Comparison of ENCODE assay signal across 13 cellular contexts in the genomic region with DNA sequence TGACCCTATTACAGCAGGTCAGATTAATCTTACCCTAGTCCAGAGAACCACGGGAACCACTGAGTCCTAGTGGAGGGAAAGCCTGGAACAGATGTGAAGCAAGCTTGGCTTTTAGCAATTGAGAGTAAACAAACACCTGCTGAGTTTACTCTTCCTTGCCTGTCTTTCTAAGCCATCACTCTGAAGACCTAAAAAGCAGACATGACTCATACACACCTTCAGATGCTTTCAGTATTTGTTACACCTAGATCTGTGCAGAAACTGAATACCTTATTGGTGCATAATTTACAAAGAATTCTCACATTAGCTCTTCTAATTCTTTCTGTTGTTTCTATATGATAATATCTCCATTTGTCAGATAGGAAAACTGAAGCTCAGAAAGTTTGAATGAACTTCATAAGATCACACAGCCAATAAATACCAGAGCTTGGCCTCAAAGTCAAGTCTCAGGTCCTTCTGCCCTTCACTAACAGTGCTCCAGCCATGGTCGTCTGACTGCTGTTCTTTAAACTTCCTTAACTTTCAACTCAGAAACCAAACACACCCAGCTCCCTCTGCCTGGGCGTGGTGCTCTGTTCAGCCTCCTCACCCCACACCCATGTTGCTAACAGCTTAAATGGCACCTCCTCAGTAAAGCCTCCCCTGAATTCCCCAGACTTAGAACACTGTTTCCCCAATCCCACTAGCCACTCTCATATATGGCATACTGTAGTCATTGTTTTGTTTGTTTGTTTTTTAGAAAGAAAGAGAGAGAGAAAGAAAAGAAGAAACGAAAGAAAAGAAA. TPM values are rescaled to one million over a fixed set of nuclear protein-coding genes. Genes with fewer than 3 reads are reported as not detected.
DNase-seq lines count a peak whose midpoint lies in the region; ATAC-seq and TF ChIP-seq lines count a peak whose summit lies in the region.
"Had no signal": no experiment of that assay in that cellular context is flagged by ENCODE, and none has a peak within 500 bp of the region (broad histone marks: within the 10 kb centered on the region; RNA-seq: fewer than 3 reads in every experiment).

No MANE protein-coding gene starts in this region.

- TF ChIP-seq POLR2A in esophagus squamous epithelium (IDR thresholded peaks at IDR 0.05) = no peak

- 26 to 34% methylated on average over 3 to 4 of the region's 4 CpGs for WGBS in esophagus squamous epithelium, 2 donors

- no peak for TF ChIP-seq CTCF in esophagus squamous epithelium (IDR thresholded peaks at IDR 0.05)

- ATAC-seq in naive thymus-derived CD4-positive, alpha-beta T cell = peak; percentile 92

- H3K36me3 ChIP-seq in naive thymus-derived CD4-positive, alpha-beta T cell (ENCODE audit: control insufficient read depth in 2 of 3, insufficient read depth in 3 of 3, low read length in 3 of 3) = no peaks in the 10 kb centered on the region
- H3K36me3 ChIP-seq in esophagus squamous epithelium = no peaks in the 10 kb centered on the region
- H3K36me3 ChIP-seq: adrenal gland, thyroid gland had no signal

- DNase-seq in activated CD4-positive, alpha-beta T cell treated with anti-CD3 and anti-CD28 coated beads for 48 hours = peak; percentile 15
- DNase-seq in activated CD4-positive, alpha-beta T cell treated with anti-CD3 and anti-CD28 coated beads, Interleukin-2, amount 50 U/mL, for 4 hours = no peak
- peak; percentile 12 to 14 for DNase-seq in NOMO-1 (lab: John Stamatoyannopoulos, UW; ENCODE audit: unreplicated experiment in 2 of 2)
- DNase-seq in naive thymus-derived CD4-positive, alpha-beta T cell = peak in 6 of 9 donors; percentile 25 to 56 (median 52)
- DNase-seq in HCEC 1CT = no peak
- DNase-seq in esophagus squamous epithelium (lab: John Stamatoyannopoulos, UW) = no peak
- no peak for DNase-seq in NCI-H2196 (lab: John Stamatoyannopoulos, UW; ENCODE audit: unreplicated experiment)
- DNase-seq: adrenal gland, Karpas-422, kidney glomerular epithelial cell, natural killer cell, thyroid gland had no signal

- H3K36me3 Mint-ChIP-seq in activated naive CD4-positive, alpha-beta T cell treated with anti-CD3 and anti-CD28 coated beads, Interleukin-2, amount 50 U/mL, for 24 hours = no peaks in the 10 kb centered on the region
- H3K36me3 Mint-ChIP-seq in naive thymus-derived CD4-positive, alpha-beta T cell = no peaks in the 10 kb centered on the region
- H3K36me3 Mint-ChIP-seq: natural killer cell had no signal

- H3K4me3 Mint-ChIP-seq in activated naive CD4-positive, alpha-beta T cell treated with anti-CD3 and anti-CD28 coated beads, Interleukin-2, amount 50 U/mL, for 24 hours = peak overlapping the region; percentile 8
- H3K4me3 Mint-ChIP-seq in naive thymus-derived CD4-positive, alpha-beta T cell = peak overlapping the region; percentile 55 to 90 (median 74)
- H3K4me3 Mint-ChIP-seq: natural killer cell had no signal

- H3K27me3 Mint-ChIP-seq in activated naive CD4-positive, alpha-beta T cell treated with anti-CD3 and anti-CD28 coated beads, Interleukin-2, amount 50 U/mL, for 24 hours = no peaks in the 10 kb centered on the region
- H3K27me3 Mint-ChIP-seq in naive thymus-derived CD4-positive, alpha-beta T cell = peaks cover 0 to 10% (median 0%) of the 10 kb centered on the region in 5 donors

- H3K27ac ChIP-seq in naive thymus-derived CD4-positive, alpha-beta T cell (ENCODE audit: low read depth, low read length) = peak overlapping the region; percentile 50
- peak overlapping the region in 1 of 4 donors; percentile 23 for H3K27ac ChIP-seq in esophagus squamous epithelium
- H3K27ac ChIP-seq: adrenal gland, thyroid gland had no signal

- POLR2A ChIA-PET in naive thymus-derived CD4-positive, alpha-beta T cell (lab: Charles Lee) = interaction anchor here (0.6 to 3.9 kb wide), 8 partner anchors 8 to 1954 kb away, joined by 3 to 39 read pairs (median 6); partner anchors contain the start of genes GABBR1 and POLR1H

- H3K4me1 ChIP-seq in naive thymus-derived CD4-positive, alpha-beta T cell (ENCODE audit: control insufficient read depth in 2 of 2, insufficient read depth in 2 of 2, low read length in 2 of 2) = peaks cover 8 to 23% of the 10 kb centered on the region in 2 donors
- peaks cover 0 to 11% (median 0%) of the 10 kb centered on the region in 3 donors for H3K4me1 ChIP-seq in esophagus squamous epithelium
- H3K4me1 ChIP-seq: adrenal gland, thyroid gland had no signal

- no peaks in the 10 kb centered on the region for H3K9me3 Mint-ChIP-seq in activated naive CD4-positive, alpha-beta T cell treated with anti-CD3 and anti-CD28 coated beads, Interleukin-2, amount 50 U/mL, for 24 hours
- H3K9me3 Mint-ChIP-seq in naive thymus-derived CD4-positive, alpha-beta T cell = peaks cover 0 to 5% (median 0%) of the 10 kb centered on the region in 11 donors
- H3K9me3 Mint-ChIP-seq: natural killer cell had no signal

- no peaks in the 10 kb centered on the region for H3K9me3 ChIP-seq in naive thymus-derived CD4-positive, alpha-beta T cell (ENCODE audit: control insufficient read depth in 2 of 3, low read length in 3 of 3)
- H3K9me3 ChIP-seq in esophagus squamous epithelium = no peaks in the 10 kb centered on the region
- H3K9me3 ChIP-seq: adrenal gland, thyroid gland had no signal

- CTCF ChIA-PET in naive thymus-derived CD4-positive, alpha-beta T cell (lab: Charles Lee) = interaction anchor here (0.7 to 5.6 kb wide), 9 partner anchors 8 to 111 kb away, joined by 3 to 47 read pairs (median 4); no protein-coding TSS in a partner anchor

- H3K4me3 ChIP-seq in naive thymus-derived CD4-positive, alpha-beta T cell (ENCODE audit: low read length) = no peak overlapping the region
- no peak overlapping the region for H3K4me3 ChIP-seq in esophagus squamous epithelium
- H3K4me3 ChIP-seq: adrenal gland, thyroid gland had no signal

- H3K27ac Mint-ChIP-seq in activated naive CD4-positive, alpha-beta T cell treated with anti-CD3 and anti-CD28 coated beads, Interleukin-2, amount 50 U/mL, for 24 hours = peak overlapping the region; percentile 79
- peak overlapping the region; percentile 80 to 99 (median 93) for H3K27ac Mint-ChIP-seq in naive thymus-derived CD4-positive, alpha-beta T cell
- H3K27ac Mint-ChIP-seq: natural killer cell had no signal

- peaks cover 18% of the 10 kb centered on the region for H3K4me1 Mint-ChIP-seq in activated naive CD4-positive, alpha-beta T cell treated with anti-CD3 and anti-CD28 coated beads, Interleukin-2, amount 50 U/mL, for 24 hours
- peaks cover 9 to 41% (median 23%) of the 10 kb centered on the region in 7 donors for H3K4me1 Mint-ChIP-seq in naive thymus-derived CD4-positive, alpha-beta T cell

- no peaks in the 10 kb centered on the region for H3K27me3 ChIP-seq in naive thymus-derived CD4-positive, alpha-beta T cell (ENCODE audit: control insufficient read depth in 2 of 2, insufficient read depth in 2 of 2, low read length in 2 of 2)
- no peaks in the 10 kb centered on the region for H3K27me3 ChIP-seq in esophagus squamous epithelium
- H3K27me3 ChIP-seq: adrenal gland, thyroid gland had no signal

- intact Hi-C loops in naive thymus-derived CD4-positive, alpha-beta T cell (cut with micrococcal nuclease) = loop anchor here in 1 of 2 donors (1.0 kb wide), 3 partner anchors 8 to 13 kb away; partner anchors contain the start of gene GABBR1
- intact Hi-C loops in esophagus squamous epithelium (cut with DNase I) = no loop called here

RNA-seq across cellular contexts. Expression of gene GABBR1, which starts 8.6 kb away (rescaled TPM):
- 100 to 1,000 TPM in 1 of 5 experiments, 10 to 100 TPM in 4; 37.0 to 115 (median 61.9) TPM for total RNA-seq in naive thymus-derived CD4-positive, alpha-beta T cell
- polyA plus RNA-seq in naive thymus-derived CD4-positive, alpha-beta T cell = 1 to 10 TPM; 1.2 to 2.2 TPM
- 10 to 100 TPM in 2 of 4 donors, 1 to 10 TPM in 2; 4.1 to 19.5 (median 8.5) TPM for total RNA-seq in esophagus squamous epithelium

RNA-seq across cellular contexts. Expression of gene MOG, which starts 15.3 kb away (rescaled TPM):
- not detected for total RNA-seq in naive thymus-derived CD4-positive, alpha-beta T cell
- polyA plus RNA-seq in naive thymus-derived CD4-positive, alpha-beta T cell = not detected
- not detected for total RNA-seq in esophagus squamous epithelium
- total RNA-seq: adrenal gland, natural killer cell, thyroid gland had no signal
- polyA plus RNA-seq: adrenal gland had no signal

RNA-seq across cellular contexts. Expression of gene ZFP57, which starts 39.3 kb away (rescaled TPM):
- 1 to 10 TPM in 2 of 5 experiments, not detected in 3; 1.7 to 2.3 TPM for total RNA-seq in naive thymus-derived CD4-positive, alpha-beta T cell
- 1 to 10 TPM in 1 of 2 donors, not detected in 1; 3.3 TPM for polyA plus RNA-seq in naive thymus-derived CD4-positive, alpha-beta T cell
- total RNA-seq in esophagus squamous epithelium = 1 to 10 TPM in 1 of 4 donors, not detected in 3; 2.4 TPM
- total RNA-seq: thyroid gland had no signal

RNA-seq across cellular contexts. Expression of gene OR2H2, which starts 56.7 kb away (rescaled TPM):
- total RNA-seq in naive thymus-derived CD4-positive, alpha-beta T cell = not detected
- not detected for polyA plus RNA-seq in naive thymus-derived CD4-positive, alpha-beta T cell
- total RNA-seq in esophagus squamous epithelium = not detected
- total RNA-seq: adrenal gland, natural killer cell, thyroid gland had no signal
- polyA plus RNA-seq: adrenal gland had no signal

Comparison
In these comparisons a context has a peak if more than half of its experiments do, and no peak if none do; other contexts are left out.
1. DNase-seq: peak in activated CD4-positive, alpha-beta T cell treated with anti-CD3 and anti-CD28 coated beads for 48 hours (single experiment), NOMO-1 (2 of 2) and naive thymus-derived CD4-positive, alpha-beta T cell (6 of 9); none in activated CD4-positive, alpha-beta T cell treated with anti-CD3 and anti-CD28 coated beads, Interleukin-2, amount 50 U/mL, for 4 hours (0 of 2), HCEC 1CT (single experiment), esophagus squamous epithelium (single experiment) and NCI-H2196 (single experiment).